Comparison of ENCODE assay signal across 24 cellular contexts in genomic region chr3:151410891-151411559, GRCh38. TPM values are rescaled to one million over a fixed set of nuclear protein-coding genes. Genes with fewer than 3 reads are reported as not detected.
DNase-seq lines count a peak whose midpoint lies in the region; ATAC-seq, FAIRE-seq and TF ChIP-seq lines count a peak whose summit lies in the region.
"Had no signal": no experiment of that assay in that cellular context is flagged by ENCODE, and none has a peak within 500 bp of the region (broad histone marks: within the 10 kb centered on the region; RNA-seq: fewer than 3 reads in every experiment).

No MANE protein-coding gene starts in this region.

- CTCF ChIA-PET in IMR-90 (lab: Yijun Ruan, JAX): no interaction called here

- H4K20me1 ChIP-seq in IMR-90 (ENCODE audit: insufficient read depth, low read length) (no peaks in the 10 kb centered on the region), astrocyte (ENCODE audit: insufficient read depth, low read length) (no peaks in the 10 kb centered on the region)

- POLR2A ChIA-PET in IMR-90 (lab: Charles Lee; ENCODE audit: unreplicated experiment): no interaction called here

- H2AK9ac ChIP-seq in IMR-90 (replicated peaks; ENCODE audit: low read depth, low read length, poor library complexity): no peak overlapping the region

- H3K14ac ChIP-seq in IMR-90 (replicated peaks; ENCODE audit: low read depth, low read length): no peak overlapping the region

- H3K23ac ChIP-seq in IMR-90 (ENCODE audit: low read depth, low read length): no peak overlapping the region

- no peak overlapping the region for H4K91ac ChIP-seq in IMR-90 (ENCODE audit: insufficient read depth, low read depth, low read length)

- H2AK5ac ChIP-seq in IMR-90 (ENCODE audit: low read depth, low read length): peak overlapping the region; percentile 62; the same call in 1 of the 2 replicates

- H2BK15ac ChIP-seq in IMR-90 (ENCODE audit: low read depth, low read length): no peak overlapping the region

- no peak overlapping the region for H3K56ac ChIP-seq in IMR-90 (ENCODE audit: extremely low read depth, insufficient read depth, low read length)

- no peak for TF ChIP-seq CTCF in IMR-90 (conservative IDR thresholded peaks at IDR 0.05; ENCODE audit: low read depth, low read length)
- TF ChIP-seq CTCF in astrocyte (IDR thresholded peaks at IDR 0.05; ENCODE audit: insufficient read depth, low read depth, low read length): no peak

- peak overlapping the region; percentile 30; the same call in 1 of the 2 replicates for H3K4ac ChIP-seq in IMR-90 (ENCODE audit: low read depth, low read length)

- H3K9me1 ChIP-seq in IMR-90 (ENCODE audit: insufficient read depth, low read length): peaks cover 7% of the 10 kb centered on the region

- no peak overlapping the region for H3K9ac ChIP-seq in IMR-90 (ENCODE audit: low read depth, low read length)
- no peak overlapping the region for H3K9ac ChIP-seq in astrocyte (ENCODE audit: low read length)

- ATAC-seq in IMR-90 (ENCODE audit: low read depth) (peak; percentile 79), GM18502 (IDR thresholded peaks at IDR 0.05; ENCODE audit: poor library complexity, unreplicated experiment) (no peak)
- ATAC-seq: activated CD8-positive, alpha-beta memory T cell treated with anti-CD3 and anti-CD28 coated beads, Interleukin-2, amount 10 ng/mL, durations not matched to agents 7 days and 5 days; HepG2; left lobe of liver; natural killer cell treated with Interleukin-12 subunit alpha and Interleukin-12 subunit beta and Interleukin-15 and Interleukin-18, amount 100 ng/mL, for 72 hours; stimulated activated memory B cell treated with anti-CD40 and anti-IgM and Interleukin-4, amounts not matched to agents 10 μg/mL and 1 μg/mL and 100 μg/mL, for 72 hours had no signal

- TF ChIP-seq POLR2A in IMR-90 (IDR thresholded peaks at IDR 0.05; ENCODE audit: low read depth, low read length): no peak

- no peak overlapping the region for H3K4me3 Mint-ChIP-seq in astrocyte (ENCODE audit: unreplicated experiment)
- H3K4me3 Mint-ChIP-seq: activated CD8-positive, alpha-beta memory T cell treated with anti-CD3 and anti-CD28 coated beads, Interleukin-2, amount 10 ng/mL, durations not matched to agents 7 days and 5 days; CD4-positive, alpha-beta T cell; natural killer cell treated with Interleukin-12 subunit alpha and Interleukin-12 subunit beta and Interleukin-15 and Interleukin-18, amount 100 ng/mL, for 72 hours; stimulated activated memory B cell treated with anti-CD40 and anti-IgM and Interleukin-4, amounts not matched to agents 10 μg/mL and 1 μg/mL and 100 μg/mL, for 72 hours had no signal

- H4K8ac ChIP-seq in IMR-90 (ENCODE audit: low read depth in 2 of 2, low read length in 2 of 2): peak overlapping the region in 1 of 2 experiments; percentile 23; a peak in 1 of 4 replicates

- no peak overlapping the region for H2BK20ac ChIP-seq in IMR-90 (ENCODE audit: low read depth, low read length)

- H3K27me3 Mint-ChIP-seq in astrocyte (ENCODE audit: low read depth, unreplicated experiment): no peaks in the 10 kb centered on the region
- H3K27me3 Mint-ChIP-seq: CD4-positive, alpha-beta T cell; natural killer cell treated with Interleukin-12 subunit alpha and Interleukin-12 subunit beta and Interleukin-15 and Interleukin-18, amount 100 ng/mL, for 72 hours; stimulated activated memory B cell treated with anti-CD40 and anti-IgM and Interleukin-4, amounts not matched to agents 10 μg/mL and 1 μg/mL and 100 μg/mL, for 72 hours had no signal

- H3K18ac ChIP-seq in IMR-90 (ENCODE audit: low read depth, low read length): peak overlapping the region; percentile 40; the same call in 1 of the 2 replicates

- no peaks in the 10 kb centered on the region for H3K79me2 ChIP-seq in astrocyte (ENCODE audit: insufficient read depth, low read length)

- 0 out of 2 replicates have a peak overlapping the region, but pooled peaks have one; percentile 13 for H2BK120ac ChIP-seq in IMR-90 (ENCODE audit: low read depth, low read length)

- no peak for TF ChIP-seq RAD21 in IMR-90 (IDR thresholded peaks at IDR 0.05; ENCODE audit: low read length)

- intact Hi-C loops in IMR-90 (cut with micrococcal nuclease): no loop called here

- H3K36me3 Mint-ChIP-seq in astrocyte (ENCODE audit: low read depth, unreplicated experiment): no peaks in the 10 kb centered on the region
- H3K36me3 Mint-ChIP-seq: activated CD8-positive, alpha-beta memory T cell treated with anti-CD3 and anti-CD28 coated beads, Interleukin-2, amount 10 ng/mL, durations not matched to agents 7 days and 5 days; natural killer cell treated with Interleukin-12 subunit alpha and Interleukin-12 subunit beta and Interleukin-15 and Interleukin-18, amount 100 ng/mL, for 72 hours; stimulated activated memory B cell treated with anti-CD40 and anti-IgM and Interleukin-4, amounts not matched to agents 10 μg/mL and 1 μg/mL and 100 μg/mL, for 72 hours had no signal

- no CpG with 5 or more reads among the region's 9 CpGs for WGBS in IMR-90 (ENCODE audit: extremely low coverage in 2 of 2, insufficient read length in 1 of 2), 2 experiments

- in situ Hi-C loops in IMR-90 (cut with MboI; ENCODE audit: low sequenced_read_pairs): no loop called here

- peak overlapping the region; percentile 13 for H3K27ac Mint-ChIP-seq in astrocyte (ENCODE audit: unreplicated experiment)
- H3K27ac Mint-ChIP-seq: activated CD8-positive, alpha-beta memory T cell treated with anti-CD3 and anti-CD28 coated beads, Interleukin-2, amount 10 ng/mL, durations not matched to agents 7 days and 5 days; activated T-helper 2 cell treated with anti-CD3 and anti-CD28 coated beads, Interferon-gamma antibody, Interleukin-2, Interleukin-4, amounts not matched to agents 10 μg/mL and 5 μg/mL and 100 μg/mL, durations not matched to agents 14 hours and 24 hours and 36 hours; CD4-positive, alpha-beta T cell; natural killer cell treated with Interleukin-12 subunit alpha and Interleukin-12 subunit beta and Interleukin-15 and Interleukin-18, amount 100 ng/mL, for 72 hours; stimulated activated memory B cell treated with anti-CD40 and anti-IgM and Interleukin-4, amounts not matched to agents 10 μg/mL and 1 μg/mL and 100 μg/mL, for 72 hours had no signal

- H3K4me3 ChIP-seq in IMR-90 (ENCODE audit: insufficient read depth, low read depth, low read length) (no peak overlapping the region), astrocyte (ENCODE audit: insufficient read depth, low read depth, low read length) (no peak overlapping the region)
- H3K4me3 ChIP-seq: sigmoid colon, tibial artery had no signal

- H3K4me1 ChIP-seq in IMR-90 (ENCODE audit: control insufficient read depth, insufficient read depth, low read length): peaks cover 4% of the 10 kb centered on the region
- peaks cover 4% of the 10 kb centered on the region for H3K4me1 ChIP-seq in astrocyte (ENCODE audit: insufficient read depth, low read length)
- H3K4me1 ChIP-seq: tibial artery had no signal

- peak; percentile 70 for DNase-seq in AG20443 (ENCODE audit: low spot score)
- DNase-seq in IMR-90: peak; percentile 60
- DNase-seq in astrocyte (ENCODE audit: low read depth): peak; percentile 72
- DNase-seq in hepatic stellate cell (ENCODE audit: low spot score): peak; percentile 60
- no peak for DNase-seq in dermis blood vessel endothelial cell
- no peak for DNase-seq in NCI-H187 treated with DMSO at 0.1 percent for 48 hours (lab: John Stamatoyannopoulos, UW)
- DNase-seq in activated CD4-positive, CD25-positive, alpha-beta regulatory T cell treated with anti-CD3 and anti-CD28 coated beads, Interleukin-2, amount 50 U/mL, for 72 hours: no peak
- DNase-seq: activated CD4-positive, alpha-beta T cell treated with anti-CD3 and anti-CD28 coated beads for 48 hours; activated CD8-positive, alpha-beta memory T cell treated with anti-CD3 and anti-CD28 coated beads, Interleukin-2, amount 10 ng/mL, durations not matched to agents 7 days and 5 days; CD4-positive, alpha-beta T cell; DMS79; midbrain; NCI-H1417; NCI-H524; sigmoid colon; T-helper 1 cell; tibial artery had no signal

- no peak overlapping the region for H4K5ac ChIP-seq in IMR-90 (ENCODE audit: low read depth, low read length)

- H3K27me3 ChIP-seq in IMR-90 (ENCODE audit: control insufficient read depth, insufficient read depth, low read length): no peaks in the 10 kb centered on the region
- no peaks in the 10 kb centered on the region for H3K27me3 ChIP-seq in astrocyte (ENCODE audit: insufficient read depth, low read length)
- H3K27me3 ChIP-seq: sigmoid colon, tibial artery had no signal

- H3K79me1 ChIP-seq in IMR-90 (ENCODE audit: low read depth in 1 of 2, low read length in 2 of 2): no peaks in the 10 kb centered on the region

- H3K36me3 ChIP-seq in IMR-90 (ENCODE audit: control insufficient read depth, insufficient read depth, low read length) (no peaks in the 10 kb centered on the region), astrocyte (ENCODE audit: insufficient read depth, low read length) (no peaks in the 10 kb centered on the region)
- H3K36me3 ChIP-seq: sigmoid colon, tibial artery had no signal

- dilution Hi-C loops in IMR-90 (cut with HindIII; ENCODE audit: low sequenced_read_pairs, unreplicated experiment): no loop called here

- H3K4me2 ChIP-seq in IMR-90 (ENCODE audit: low read depth, low read length) (no peak overlapping the region; the same call in 1 of the 2 replicates), astrocyte (ENCODE audit: low read length) (no peak overlapping the region)

- peaks cover 12% of the 10 kb centered on the region for H3K4me1 Mint-ChIP-seq in astrocyte (ENCODE audit: low read depth, unreplicated experiment)
- H3K4me1 Mint-ChIP-seq: activated CD8-positive, alpha-beta memory T cell treated with anti-CD3 and anti-CD28 coated beads, Interleukin-2, amount 10 ng/mL, durations not matched to agents 7 days and 5 days; stimulated activated memory B cell treated with anti-CD40 and anti-IgM and Interleukin-4, amounts not matched to agents 10 μg/mL and 1 μg/mL and 100 μg/mL, for 72 hours had no signal

- H2AFZ ChIP-seq in IMR-90 (replicated peaks; ENCODE audit: low read length, poor library complexity): no peak overlapping the region
- H2AFZ ChIP-seq in astrocyte (ENCODE audit: low read depth, low read length): no peak overlapping the region

- H3K27ac ChIP-seq in IMR-90 (ENCODE audit: insufficient read depth, low read length) (no peak overlapping the region), astrocyte (ENCODE audit: low read depth, low read length) (no peak overlapping the region)
- H3K27ac ChIP-seq: epithelial cell of prostate, sigmoid colon, tibial artery had no signal

- peak; percentile 34 for FAIRE-seq in astrocyte (lab: Jason Lieb, UNC)
- FAIRE-seq: HepG2 had no signal

- H3K9me3 ChIP-seq in IMR-90 (ENCODE audit: control insufficient read depth, insufficient read depth, low read length) (no peaks in the 10 kb centered on the region), astrocyte (ENCODE audit: insufficient read depth, low read depth, low read length) (no peaks in the 10 kb centered on the region)
- H3K9me3 ChIP-seq: sigmoid colon had no signal

- H2BK5ac ChIP-seq in IMR-90 (ENCODE audit: low read depth, low read length, poor library complexity, severe bottlenecking): no peak overlapping the region

- BruUV-seq in IMR-90 (replicated peaks; lab: Mats Ljungman, UMichigan): no TSS peak

- no peaks in the 10 kb centered on the region for H3K9me3 Mint-ChIP-seq in astrocyte (ENCODE audit: unreplicated experiment)
- H3K9me3 Mint-ChIP-seq: activated T-helper 2 cell treated with anti-CD3 and anti-CD28 coated beads, Interferon-gamma antibody, Interleukin-2, Interleukin-4, amounts not matched to agents 10 μg/mL and 5 μg/mL and 100 μg/mL, durations not matched to agents 14 hours and 24 hours and 36 hours; CD4-positive, alpha-beta T cell; natural killer cell treated with Interleukin-12 subunit alpha and Interleukin-12 subunit beta and Interleukin-15 and Interleukin-18, amount 100 ng/mL, for 72 hours; stimulated activated memory B cell treated with anti-CD40 and anti-IgM and Interleukin-4, amounts not matched to agents 10 μg/mL and 1 μg/mL and 100 μg/mL, for 72 hours had no signal

RNA-seq across cellular contexts. Expression of gene P2RY12, which starts 26.5 kb away (rescaled TPM):
- total RNA-seq in IMR-90 (2012; rRNA removed) (not detected in 2 replicates), astrocyte (not detected in 2 replicates), dermis blood vessel endothelial cell (not detected in 2 replicates)
- not detected in 2 replicates for polyA plus RNA-seq in IMR-90 (2012; rRNA removed)
- polyA plus RNA-seq in IMR-90 (2012; cell fraction: cytosol; rRNA removed): not detected in 2 replicates
- not detected in 2 replicates for polyA plus RNA-seq in IMR-90 (2012; cell fraction: nucleus; rRNA removed; ENCODE audit: low replicate concordance)
- total RNA-seq: activated CD8-positive, alpha-beta memory T cell treated with anti-CD3 and anti-CD28 coated beads, Interleukin-2, amount 10 ng/mL, durations not matched to agents 7 days and 5 days; activated T-helper 2 cell treated with anti-CD3 and anti-CD28 coated beads, Interferon-gamma antibody, Interleukin-2, Interleukin-4, amounts not matched to agents 10 μg/mL and 5 μg/mL and 100 μg/mL, durations not matched to agents 14 hours and 24 hours and 36 hours; CD4-positive, alpha-beta T cell; HepG2; natural killer cell treated with Interleukin-12 subunit alpha and Interleukin-12 subunit beta and Interleukin-15 and Interleukin-18, amount 100 ng/mL, for 72 hours had no signal
- polyA plus RNA-seq: HepG2 had no signal

RNA-seq across cellular contexts. Expression of gene IGSF10, which starts 49.8 kb away (rescaled TPM):
- total RNA-seq in IMR-90 (2012; rRNA removed) (under 0.01 TPM in 2 replicates), astrocyte (0.43 and 0.84 TPM in 2 replicates), dermis blood vessel endothelial cell (under 0.01 and 0.05 TPM in 2 replicates)
- 0.03 and 0.07 TPM in 2 replicates for polyA plus RNA-seq in IMR-90 (2012; rRNA removed)
- 0.01 TPM in 1 of 2 replicates, not detected in the other for polyA plus RNA-seq in IMR-90 (2012; cell fraction: cytosol; rRNA removed)
- 0.02 and 0.23 TPM in 2 replicates for polyA plus RNA-seq in IMR-90 (2012; cell fraction: nucleus; rRNA removed; ENCODE audit: low replicate concordance)
- total RNA-seq: activated CD8-positive, alpha-beta memory T cell treated with anti-CD3 and anti-CD28 coated beads, Interleukin-2, amount 10 ng/mL, durations not matched to agents 7 days and 5 days; activated T-helper 2 cell treated with anti-CD3 and anti-CD28 coated beads, Interferon-gamma antibody, Interleukin-2, Interleukin-4, amounts not matched to agents 10 μg/mL and 5 μg/mL and 100 μg/mL, durations not matched to agents 14 hours and 24 hours and 36 hours; CD4-positive, alpha-beta T cell; HepG2; natural killer cell treated with Interleukin-12 subunit alpha and Interleukin-12 subunit beta and Interleukin-15 and Interleukin-18, amount 100 ng/mL, for 72 hours had no signal

Comparison
In these comparisons a context has a peak if more than half of its experiments do, and no peak if none do; other contexts are left out.
1. DNase-seq: peak in AG20443 (single experiment), IMR-90 (single experiment), astrocyte (single experiment) and hepatic stellate cell (single experiment); none in dermis blood vessel endothelial cell (single experiment), NCI-H187 treated with DMSO at 0.1 percent for 48 hours (single experiment) and activated CD4-positive, CD25-positive, alpha-beta regulatory T cell treated with anti-CD3 and anti-CD28 coated beads, Interleukin-2, amount 50 U/mL, for 72 hours (single experiment).